Comparison of ENCODE assay signal across 7 cellular contexts in genomic region chr12:57487055-57487596, GRCh38. TPM values are rescaled to one million over a fixed set of nuclear protein-coding genes. Genes with fewer than 3 reads are reported as not detected.
A peak's percentile ranks its signal among the peaks of the same experiment; 100 is the strongest.
DNase-seq lines count a peak whose midpoint lies in the region; ATAC-seq and TF ChIP-seq lines count a peak whose summit lies in the region.

No MANE protein-coding gene starts in this region.

- POLR2A ChIA-PET in HEK293 (lab: Yijun Ruan, JAX), result interaction anchor here (0.6 to 1.9 kb wide), 2 partner anchors 10 to 18 kb away, joined by 3 to 8 read pairs; no protein-coding TSS in a partner anchor

- H3K4me3 ChIP-seq in HEK293 (ENCODE audit: low read depth, low read length), result no peak overlapping the region
- peak overlapping the region; percentile 23 for H3K4me3 ChIP-seq in SU-DHL-6 (ENCODE audit: insufficient read depth, low read length, poor library complexity, severe bottlenecking)
- peak overlapping the region; percentile 70 to 94 for H3K4me3 ChIP-seq in gastroesophageal sphincter

- no peak for TF ChIP-seq EP300 in gastroesophageal sphincter (IDR thresholded peaks at IDR 0.05)

- CTCF ChIA-PET in HEK293 (lab: Yijun Ruan, JAX), result interaction anchor here (0.5 to 1.2 kb wide), 3 partner anchors 10 to 29 kb away, joined by 3 to 10 read pairs (median 4); no protein-coding TSS in a partner anchor

- TF ChIP-seq POLR2A in gastroesophageal sphincter (IDR thresholded peaks at IDR 0.05), result no peak

- H2AFZ ChIP-seq in SU-DHL-6 (ENCODE audit: low read depth, low read length, severe bottlenecking), result peak overlapping the region; percentile 75

- no peak for DNase-seq in stimulated activated effector memory CD8-positive, alpha-beta T cell treated with anti-CD3 and anti-CD28 coated beads, Interleukin-12 subunit alpha, Interleukin-12 subunit beta, amount 100 ng/mL, for 72 hours (ENCODE audit: low spot score in 2 of 2)
- DNase-seq in cerebellar cortex (ENCODE audit: low spot score) (no peak), NK-92 (lab: John Stamatoyannopoulos, UW; ENCODE audit: unreplicated experiment) (no peak)

- no peaks in the 10 kb centered on the region for H3K27me3 ChIP-seq in SU-DHL-6 (ENCODE audit: low read length)
- H3K27me3 ChIP-seq in gastroesophageal sphincter, result peaks cover 13% of the 10 kb centered on the region

- peaks cover 30% of the 10 kb centered on the region for H3K79me2 ChIP-seq in SU-DHL-6 (ENCODE audit: insufficient read depth, low read length)

- H3K9ac ChIP-seq in SU-DHL-6 (ENCODE audit: low read length), result no peak overlapping the region

- no peaks in the 10 kb centered on the region for H4K20me1 ChIP-seq in SU-DHL-6 (ENCODE audit: low read depth, low read length)

- peak overlapping the region; percentile 88 for H3K4me3 Mint-ChIP-seq in stimulated activated effector memory CD8-positive, alpha-beta T cell treated with anti-CD3 and anti-CD28 coated beads, Interleukin-12 subunit alpha, Interleukin-12 subunit beta, amount 100 ng/mL, for 72 hours

- TF ChIP-seq CTCF in HEK293 (tag by site-specific recombination; IDR thresholded peaks at IDR 0.05) (no peak), SU-DHL-6 (IDR thresholded peaks at IDR 0.05; ENCODE audit: insufficient read depth, low read length, poor library complexity, severe bottlenecking) (no peak), gastroesophageal sphincter (IDR thresholded peaks at IDR 0.05) (no peak)

- H3K4me1 Mint-ChIP-seq in stimulated activated effector memory CD8-positive, alpha-beta T cell treated with anti-CD3 and anti-CD28 coated beads, Interleukin-12 subunit alpha, Interleukin-12 subunit beta, amount 100 ng/mL, for 72 hours, result peaks cover 34% of the 10 kb centered on the region

- H3K9me3 ChIP-seq in HEK293 (ENCODE audit: control insufficient read depth, insufficient read depth, low read depth, low read length), result no peaks in the 10 kb centered on the region
- H3K9me3 ChIP-seq in SU-DHL-6 (ENCODE audit: insufficient read depth, low read length), result no peaks in the 10 kb centered on the region
- no peaks in the 10 kb centered on the region for H3K9me3 ChIP-seq in gastroesophageal sphincter

- WGBS in gastroesophageal sphincter (ENCODE audit: low coverage in 1 of 2), 2 donors, result 80 to 97% methylated on average over 1 to 15 of the region's 27 CpGs

- H3K27ac ChIP-seq in HEK293 (ENCODE audit: extremely low read depth, low read depth, low read length) (peak overlapping the region; percentile 45; the same call in 1 of the 2 replicates), SU-DHL-6 (ENCODE audit: low read depth, low read length) (no peak overlapping the region), gastroesophageal sphincter (peak overlapping the region in 2 of 4 donors; percentile 83 to 85)

- ATAC-seq in gastroesophageal sphincter (no peak), HG03108 (IDR thresholded peaks at IDR 0.05; ENCODE audit: unreplicated experiment) (no peak)
- no peak for ATAC-seq in stimulated activated effector memory CD8-positive, alpha-beta T cell treated with anti-CD3 and anti-CD28 coated beads, Interleukin-12 subunit alpha, Interleukin-12 subunit beta, amount 100 ng/mL, for 72 hours

- no peaks in the 10 kb centered on the region for H3F3A ChIP-seq in SU-DHL-6 (ENCODE audit: insufficient read depth)

- H3K27ac Mint-ChIP-seq in stimulated activated effector memory CD8-positive, alpha-beta T cell treated with anti-CD3 and anti-CD28 coated beads, Interleukin-12 subunit alpha, Interleukin-12 subunit beta, amount 100 ng/mL, for 72 hours, result peak overlapping the region; percentile 94

- H3K9me2 ChIP-seq in SU-DHL-6 (replicated peaks; ENCODE audit: insufficient read depth, low read length), result no peaks in the 10 kb centered on the region

- H3K36me3 ChIP-seq in HEK293 (ENCODE audit: control insufficient read depth in 2 of 2, insufficient read depth in 1 of 2, low read length in 2 of 2) (peaks cover 20 to 31% of the 10 kb centered on the region in 2 experiments), SU-DHL-6 (ENCODE audit: low read length) (peaks cover 10% of the 10 kb centered on the region), gastroesophageal sphincter (peaks cover 0 to 32% of the 10 kb centered on the region in 2 donors)

- no peaks in the 10 kb centered on the region for H3K4me1 ChIP-seq in HEK293 (ENCODE audit: control insufficient read depth, insufficient read depth, low read length)
- peaks cover 4 to 21% (median 8%) of the 10 kb centered on the region in 3 donors for H3K4me1 ChIP-seq in gastroesophageal sphincter

- peak overlapping the region; percentile 50 for H3K4me2 ChIP-seq in SU-DHL-6 (ENCODE audit: low read depth, low read length, poor library complexity, severe bottlenecking)

- no peaks in the 10 kb centered on the region for H3K9me3 Mint-ChIP-seq in stimulated activated effector memory CD8-positive, alpha-beta T cell treated with anti-CD3 and anti-CD28 coated beads, Interleukin-12 subunit alpha, Interleukin-12 subunit beta, amount 100 ng/mL, for 72 hours

- peaks cover 53% of the 10 kb centered on the region for H3K36me3 Mint-ChIP-seq in stimulated activated effector memory CD8-positive, alpha-beta T cell treated with anti-CD3 and anti-CD28 coated beads, Interleukin-12 subunit alpha, Interleukin-12 subunit beta, amount 100 ng/mL, for 72 hours

TF ChIP-seq in HEK293, 187 proteins besides CTCF, POLR2A, EP300 and RAD21:
- TF ChIP-seq ZNF548 (tag by site-specific recombination; IDR thresholded peaks at IDR 0.05), result no peak

RNA-seq across cellular contexts. Expression of gene MARS1, which starts 0.7 kb away (rescaled TPM):
- 100 to 1,000 TPM in 1 of 4 donors, 10 to 100 TPM in 3; 67.4 to 209 (median 81.7) TPM for total RNA-seq in gastroesophageal sphincter

RNA-seq across cellular contexts. Expression of gene ARHGAP9, which starts 7.5 kb away (rescaled TPM):
- total RNA-seq in gastroesophageal sphincter, result 10 to 100 TPM in 1 of 4 donors, 1 to 10 TPM in 3; 5.6 to 13.1 (median 8.9) TPM

RNA-seq across cellular contexts. Expression of gene GLI1, which starts 27.5 kb away (rescaled TPM):
- 1 to 10 TPM in 1 of 4 donors, under 1 TPM in 3; 0.15 to 3.6 (median 0.30) TPM for total RNA-seq in gastroesophageal sphincter

RNA-seq across cellular contexts. Expression of gene INHBE, which starts 32.0 kb away (rescaled TPM):
- not detected for total RNA-seq in gastroesophageal sphincter

RNA-seq across cellular contexts. Expression of gene DDIT3, which starts 33.2 kb away (rescaled TPM):
- total RNA-seq in gastroesophageal sphincter, result 10 to 100 TPM; 17.7 to 41.2 (median 36.5) TPM
